In the genomic region with DNA sequence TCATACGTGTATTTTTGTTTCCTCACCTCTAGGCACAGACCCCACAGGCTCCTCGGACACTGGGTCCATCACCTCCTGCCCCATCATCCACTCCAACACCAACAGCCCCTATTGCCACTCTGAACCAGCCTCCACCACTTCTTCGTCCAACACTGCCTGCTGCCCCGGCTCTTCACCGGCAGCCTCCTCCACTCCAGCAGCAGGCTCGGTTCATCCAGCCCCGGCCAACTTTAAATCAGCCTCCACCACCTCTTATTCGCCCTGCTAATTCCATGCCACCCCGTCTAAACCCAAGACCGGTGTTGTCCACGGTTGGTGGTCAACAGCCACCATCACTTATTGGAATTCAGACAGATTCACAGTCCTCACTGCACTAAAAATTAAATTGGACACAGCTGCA, we compare ENCODE assay signal across 19 cellular contexts.
"Had no signal": no experiment of that assay in that cellular context is flagged by ENCODE, and none has a peak within 500 bp of the region (broad histone marks: within the 10 kb centered on the region; RNA-seq: fewer than 3 reads in every experiment).

No MANE protein-coding gene starts in this region.

- H3K4me3 Mint-ChIP-seq: activated naive CD4-positive, alpha-beta T cell treated with anti-CD3 and anti-CD28 coated beads, Interleukin-2, amount 10 ng/mL, durations not matched to agents 7 days and 5 days had no signal

- H3K4me1 Mint-ChIP-seq: activated naive CD4-positive, alpha-beta T cell treated with anti-CD3 and anti-CD28 coated beads, Interleukin-2, amount 10 ng/mL, durations not matched to agents 7 days and 5 days had no signal

- H3K27me3 ChIP-seq: cardiac muscle cell, esophagus muscularis mucosa, gastroesophageal sphincter, heart right ventricle, neutrophil, pancreas had no signal

- H3K4me1 ChIP-seq: esophagus muscularis mucosa, gastroesophageal sphincter, pancreas had no signal

- H3K4me3 ChIP-seq: cardiac muscle cell, esophagus muscularis mucosa, gastroesophageal sphincter, heart right ventricle, left ventricle myocardium inferior, pancreas, smooth muscle cell had no signal

- H3K27ac ChIP-seq: cardiac muscle cell, esophagus muscularis mucosa, gastroesophageal sphincter, heart right ventricle, left ventricle myocardium inferior, neutrophil, pancreas, WERI-Rb-1 had no signal

- FAIRE-seq: endothelial cell of umbilical vein, pancreas had no signal

- H3K27ac Mint-ChIP-seq: activated naive CD4-positive, alpha-beta T cell treated with anti-CD3 and anti-CD28 coated beads, Interleukin-2, amount 10 ng/mL, durations not matched to agents 7 days and 5 days; activated T-helper 2 cell treated with anti-CD3 and anti-CD28 coated beads, Interferon-gamma antibody, Interleukin-2, Interleukin-4, amounts not matched to agents 10 μg/mL and 5 μg/mL and 100 μg/mL, durations not matched to agents 14 hours and 24 hours and 36 hours had no signal

- H3K27me3 Mint-ChIP-seq: activated naive CD4-positive, alpha-beta T cell treated with anti-CD3 and anti-CD28 coated beads, Interleukin-2, amount 10 ng/mL, durations not matched to agents 7 days and 5 days had no signal

- DNase-seq: activated CD4-positive, alpha-beta T cell treated with anti-CD3 and anti-CD28 coated beads for 1 hour; activated naive CD4-positive, alpha-beta T cell treated with anti-CD3 and anti-CD28 coated beads, Interleukin-2, amount 10 ng/mL, durations not matched to agents 7 days and 5 days; amygdala; dermis blood vessel endothelial cell; effector memory CD4-positive, alpha-beta T cell; heart right ventricle; left ventricle myocardium inferior; mammary epithelial cell; pancreas; stimulated activated CD4-positive, alpha-beta T cell treated with anti-CD3 and anti-CD28 coated beads, Interleukin-4, amount 100 ng/mL, for 1 hour; WERI-Rb-1 had no signal

- H3K9me3 Mint-ChIP-seq: activated naive CD4-positive, alpha-beta T cell treated with anti-CD3 and anti-CD28 coated beads, Interleukin-2, amount 10 ng/mL, durations not matched to agents 7 days and 5 days; activated T-helper 2 cell treated with anti-CD3 and anti-CD28 coated beads, Interferon-gamma antibody, Interleukin-2, Interleukin-4, amounts not matched to agents 10 μg/mL and 5 μg/mL and 100 μg/mL, durations not matched to agents 14 hours and 24 hours and 36 hours had no signal

- ATAC-seq: gastroesophageal sphincter, pancreas, sciatic nerve had no signal

- H3K9me3 ChIP-seq: esophagus muscularis mucosa, gastroesophageal sphincter, heart right ventricle, left ventricle myocardium inferior, neutrophil, pancreas had no signal
